In the genomic region with DNA sequence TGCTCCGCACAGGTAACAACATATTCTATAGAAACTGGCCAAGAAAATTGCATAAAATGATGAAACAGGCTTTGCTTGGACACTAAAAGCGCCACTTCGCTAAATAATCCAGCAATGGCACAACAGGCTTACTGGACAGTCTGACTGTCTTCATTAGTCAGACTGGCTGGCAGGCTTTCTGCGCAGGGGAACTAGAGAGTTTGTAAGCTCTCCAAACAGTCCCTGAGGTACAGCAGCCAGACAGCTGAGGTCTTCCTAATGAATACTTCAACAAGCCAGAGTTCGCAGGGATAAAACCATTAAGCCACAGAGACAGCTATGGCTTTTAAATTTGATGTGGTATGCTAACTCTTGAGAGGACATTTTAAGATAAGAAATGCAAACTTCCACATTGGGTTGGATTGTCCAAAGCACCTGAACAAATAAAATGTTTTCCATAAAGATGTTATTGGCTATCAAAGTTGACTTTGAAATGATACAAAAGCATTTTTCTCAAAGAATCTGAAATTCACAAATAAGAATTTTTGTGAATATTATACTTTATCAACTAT, we compare ENCODE assay signal across 27 cellular contexts. TPM values are rescaled to one million over a fixed set of nuclear protein-coding genes. Genes with fewer than 3 reads are reported as not detected.
"Had no signal": no experiment of that assay in that cellular context is flagged by ENCODE, and none has a peak within 500 bp of the region (broad histone marks: within the 10 kb centered on the region; RNA-seq: fewer than 3 reads in every experiment).

No MANE protein-coding gene starts in this region.

- DNase-seq: activated CD4-positive, alpha-beta T cell treated with anti-CD3 and anti-CD28 coated beads, Interleukin-2, amount 10 ng/mL, durations not matched to agents 7 days and 5 days; activated CD4-positive, CD25-positive, alpha-beta regulatory T cell treated with anti-CD3 and anti-CD28 coated beads, Interleukin-2, amount 50 U/mL, for 72 hours; activated CD8-positive, alpha-beta T cell treated with anti-CD3 and anti-CD28 coated beads for 36 hours; activated T-cell treated with anti-CD3 and anti-CD28 coated beads, Interleukin-2, amount 50 U/mL, for 4 hours; anterior cingulate cortex; brain microvascular endothelial cell; dorsolateral prefrontal cortex; effector memory CD4-positive, alpha-beta T cell; gastrocnemius medialis; left cardiac atrium; mammary epithelial cell; midbrain; natural killer cell; sigmoid colon; stimulated activated naive CD4-positive, alpha-beta T cell treated with Interleukin-2 at 50 U/mL for 16 hours; T-helper 17 cell; T1000 had no signal

- H3K27ac ChIP-seq: brain microvascular endothelial cell, coronary artery, dorsolateral prefrontal cortex, gastrocnemius medialis, hepatocyte, prostate gland, sigmoid colon, tibial nerve had no signal

- ATAC-seq: activated CD8-positive, alpha-beta T cell treated with anti-CD3 and anti-CD28 coated beads for 36 hours; activated T-cell treated with anti-CD3 and anti-CD28 coated beads, Interleukin-2, amount 50 U/mL, for 4 hours; activated T-helper 17 cell treated with anti-CD3 and anti-CD28 coated beads, Interleukin-2, amount 50 U/mL, for 72 hours; gastrocnemius medialis; left cardiac atrium; natural killer cell; T-helper 17 cell had no signal

RNA-seq across cellular contexts. Expression of gene GAPT, which starts 52.1 kb away (rescaled TPM):
- total RNA-seq: activated CD4-positive, alpha-beta T cell treated with anti-CD3 and anti-CD28 coated beads, Interleukin-2, amount 10 ng/mL, durations not matched to agents 7 days and 5 days; activated CD8-positive, alpha-beta T cell treated with anti-CD3 and anti-CD28 coated beads for 36 hours; activated T-cell treated with anti-CD3 and anti-CD28 coated beads, Interleukin-2, amount 50 U/mL, for 4 hours; activated T-helper 17 cell treated with anti-CD3 and anti-CD28 coated beads, Interleukin-2, amount 50 U/mL, for 72 hours; cerebellum; epithelial cell of proximal tubule; hepatocyte; mammary epithelial cell; osteoblast; smooth muscle cell had no signal
- polyA plus RNA-seq: hepatocyte, keratinocyte, mammary epithelial cell, smooth muscle cell had no signal
